ENCODE assay signal across 2 cellular contexts in genomic region chr7:75984130-75985008, GRCh38.
A peak's percentile ranks its signal among the peaks of the same experiment; 100 is the strongest.
TF ChIP-seq lines count a peak whose summit lies in the region.

No MANE protein-coding gene starts in this region.

TF ChIP-seq in K562, 482 proteins besides CTCF, POLR2A, EP300 and RAD21:
- TF ChIP-seq POLR2G (IDR thresholded peaks at IDR 0.05; ENCODE audit: low read depth, low read length) (peak; percentile 64), MED1 (CRISPR knock-in tag; IDR thresholded peaks at IDR 0.05; ENCODE audit: borderline replicate concordance) (no peak), RBFOX2 (IDR thresholded peaks at IDR 0.05; ENCODE audit: low read depth, low read length) (peak; percentile 19; the same call in 1 of the 2 replicates)

TF ChIP-seq in HepG2, 621 proteins besides CTCF, POLR2A, EP300 and RAD21:
- TF ChIP-seq AGO2 (optimal IDR thresholded peaks at IDR 0.05; ENCODE audit: low read depth, low read length): peak; percentile 55
- TF ChIP-seq ZNF546 (CRISPR knock-in tag; conservative IDR thresholded peaks at IDR 0.05): no peak
- TF ChIP-seq HOXA3 (CRISPR knock-in tag; IDR thresholded peaks at IDR 0.05): peak; percentile 29; the same call in 1 of the 2 replicates
- no peak for TF ChIP-seq HINFP (CRISPR knock-in tag; IDR thresholded peaks at IDR 0.05; ENCODE audit: low read depth)
- no peak for TF ChIP-seq MXD3 (CRISPR knock-in tag; IDR thresholded peaks at IDR 0.05)
- no peak for TF ChIP-seq ZNF256 (CRISPR knock-in tag; conservative IDR thresholded peaks at IDR 0.05)
- no peak for TF ChIP-seq TFDP2 (CRISPR knock-in tag; IDR thresholded peaks at IDR 0.05)
- TF ChIP-seq GRHL1 (CRISPR knock-in tag; conservative IDR thresholded peaks at IDR 0.05): no peak
- TF ChIP-seq GLI4 (CRISPR knock-in tag; IDR thresholded peaks at IDR 0.05; ENCODE audit: borderline replicate concordance): no peak
- no peak for TF ChIP-seq ZNF780A (CRISPR knock-in tag; IDR thresholded peaks at IDR 0.05)
- TF ChIP-seq ZSCAN25 (CRISPR knock-in tag; IDR thresholded peaks at IDR 0.05): 0 out of 2 replicates have a peak, but pooled peaks have one; percentile 29
- peak; percentile 30 for TF ChIP-seq POLR2AphosphoS5 (IDR thresholded peaks at IDR 0.05; ENCODE audit: low read depth, low read length)
- no peak for TF ChIP-seq EED (CRISPR knock-in tag; IDR thresholded peaks at IDR 0.05)
- peak; percentile 41 for TF ChIP-seq RBFOX2 (IDR thresholded peaks at IDR 0.05; ENCODE audit: low read depth, low read length)
- no peak for TF ChIP-seq HHEX (CRISPR knock-in tag; IDR thresholded peaks at IDR 0.05)
- peak; percentile 76 for TF ChIP-seq AGO1 (IDR thresholded peaks at IDR 0.05; ENCODE audit: low read depth, low read length, poor library complexity, severe bottlenecking)
- TF ChIP-seq POLR2AphosphoS2 (IDR thresholded peaks at IDR 0.05; ENCODE audit: low read depth, low read length): 0 out of 2 replicates have a peak, but pooled peaks have one; percentile 21
- TF ChIP-seq RBM22 (optimal IDR thresholded peaks at IDR 0.05; ENCODE audit: low read length): peak; percentile 6
- TF ChIP-seq SUZ12 (IDR thresholded peaks at IDR 0.05; ENCODE audit: low read depth, low read length): no peak
- no peak for TF ChIP-seq ZNF557 (CRISPR knock-in tag; IDR thresholded peaks at IDR 0.05)
- no peak for TF ChIP-seq ZNF652 (CRISPR knock-in tag; IDR thresholded peaks at IDR 0.05; ENCODE audit: borderline replicate concordance, low read depth)
- 0 out of 2 replicates have a peak, but pooled peaks have one; percentile 4 for TF ChIP-seq MYC (CRISPR knock-in tag; IDR thresholded peaks at IDR 0.05; ENCODE audit: borderline replicate concordance)
- no peak for TF ChIP-seq HOXA7 (CRISPR knock-in tag; IDR thresholded peaks at IDR 0.05)
- no peak for TF ChIP-seq MIER2 (CRISPR knock-in tag; IDR thresholded peaks at IDR 0.05)
- TF ChIP-seq SALL1 (CRISPR knock-in tag; IDR thresholded peaks at IDR 0.05): peak; percentile 20; the same call in 1 of the 2 replicates
